8 cellular contexts compared by ENCODE assay signal in the genomic region with DNA sequence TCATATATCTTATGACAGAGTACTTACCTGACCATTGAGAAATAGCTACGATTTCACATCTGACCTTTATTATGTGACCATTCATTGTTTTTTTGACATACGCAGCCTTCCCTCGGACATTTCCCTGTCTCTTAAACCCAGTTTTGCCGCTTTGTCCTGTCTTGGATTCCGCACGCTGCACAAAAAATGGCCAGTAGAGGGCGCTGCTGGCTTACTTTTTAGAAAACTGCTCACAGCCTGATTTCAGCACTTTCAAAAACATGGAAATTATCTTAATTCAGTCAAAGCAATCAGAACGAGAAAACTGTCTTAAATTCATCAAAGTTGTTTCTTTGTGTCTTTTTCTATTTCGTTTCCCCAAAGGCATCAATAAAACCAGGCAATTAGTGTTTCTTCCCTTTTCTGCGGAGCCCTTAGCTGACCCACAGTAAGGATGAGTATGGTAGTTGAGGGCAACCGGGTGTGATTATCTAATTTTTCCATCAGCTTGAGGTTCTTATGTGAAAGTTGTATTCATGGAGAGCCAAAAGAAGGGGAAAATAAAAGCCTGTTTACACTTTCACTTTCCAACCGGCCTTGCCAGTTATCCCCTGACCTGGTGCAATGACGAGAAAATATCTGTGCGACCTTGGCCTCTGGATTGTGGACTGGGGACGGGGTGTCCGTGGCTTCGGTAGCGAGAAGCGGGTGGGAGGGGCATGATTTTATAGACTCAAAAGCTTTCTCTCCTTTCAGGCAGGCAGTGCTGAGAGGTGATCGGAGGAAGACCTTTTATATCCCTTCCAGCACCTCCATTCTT.
DNase-seq lines count a peak whose midpoint lies in the region; ATAC-seq and TF ChIP-seq lines count a peak whose summit lies in the region.

No MANE protein-coding gene starts in this region.

- H3K4me1 ChIP-seq in gastroesophageal sphincter = peaks cover 0 to 13% (median 0%) of the 10 kb centered on the region in 3 donors
- no peaks in the 10 kb centered on the region for H3K4me1 ChIP-seq in thyroid gland

- no peak overlapping the region for H3K4me3 Mint-ChIP-seq in CD4-positive, alpha-beta T cell
- H3K4me3 Mint-ChIP-seq in osteocyte (ENCODE audit: unreplicated experiment) = peak overlapping the region; percentile 46

- WGBS in gastroesophageal sphincter (ENCODE audit: low coverage in 1 of 2), 2 donors = 17 to 52% methylated on average over 14 to 20 of the region's 20 CpGs
- 39 to 41% methylated on average over 20 of the region's 20 CpGs for WGBS in thyroid gland, 2 donors

- H3K36me3 Mint-ChIP-seq in CD4-positive, alpha-beta T cell (ENCODE audit: low read depth) = no peaks in the 10 kb centered on the region
- H3K36me3 Mint-ChIP-seq in osteocyte (ENCODE audit: unreplicated experiment) = peaks cover 7% of the 10 kb centered on the region

- H3K4me3 ChIP-seq in gastroesophageal sphincter (peak overlapping the region; percentile 9 to 14), thyroid gland (replicated peaks in 1 of 3) (no peak overlapping the region)

- H3K27me3 Mint-ChIP-seq in CD4-positive, alpha-beta T cell = peaks cover 58% of the 10 kb centered on the region
- H3K27me3 Mint-ChIP-seq in osteocyte (ENCODE audit: unreplicated experiment) = no peaks in the 10 kb centered on the region

- no peaks in the 10 kb centered on the region for H3K9me3 Mint-ChIP-seq in CD4-positive, alpha-beta T cell
- no peaks in the 10 kb centered on the region for H3K9me3 Mint-ChIP-seq in osteocyte (ENCODE audit: unreplicated experiment)

- H3K27ac ChIP-seq in CD4-positive, alpha-beta T cell (ENCODE audit: low read depth, low read length) = no peak overlapping the region
- no peak overlapping the region for H3K27ac ChIP-seq in gastroesophageal sphincter
- H3K27ac ChIP-seq in thyroid gland = no peak overlapping the region

- no peaks in the 10 kb centered on the region for H3K4me1 Mint-ChIP-seq in CD4-positive, alpha-beta T cell (ENCODE audit: low read depth)
- H3K4me1 Mint-ChIP-seq in osteocyte (ENCODE audit: unreplicated experiment) = peaks cover 8% of the 10 kb centered on the region

- CTCF ChIA-PET in CD4-positive, alpha-beta T cell (lab: Charles Lee) = interaction anchor here (0.8 to 2.5 kb wide), 2 partner anchors 14 to 1111 kb away, joined by 3 to 17 read pairs; no protein-coding TSS in a partner anchor

- no peak for TF ChIP-seq EP300 in gastroesophageal sphincter (IDR thresholded peaks at IDR 0.05)

- H3K9me3 ChIP-seq in CD4-positive, alpha-beta T cell (ENCODE audit: control insufficient read depth, low read length) = no peaks in the 10 kb centered on the region
- H3K9me3 ChIP-seq in gastroesophageal sphincter (no peaks in the 10 kb centered on the region), thyroid gland (no peaks in the 10 kb centered on the region)

- peaks cover 9% of the 10 kb centered on the region for H3K27me3 ChIP-seq in CD4-positive, alpha-beta T cell (ENCODE audit: control insufficient read depth, insufficient read depth, low read length)
- H3K27me3 ChIP-seq in gastroesophageal sphincter = no peaks in the 10 kb centered on the region
- H3K27me3 ChIP-seq in thyroid gland = no peaks in the 10 kb centered on the region

- POLR2A ChIA-PET in CD4-positive, alpha-beta T cell (lab: Charles Lee) = no interaction called here

- no peak for ATAC-seq in CD4-positive, alpha-beta T cell (ENCODE audit: poor library complexity)
- ATAC-seq in GM19372 (IDR thresholded peaks at IDR 0.05; ENCODE audit: low read depth, unreplicated experiment) (peak; percentile 77), gastroesophageal sphincter (peak; percentile 38)

- H3K27ac Mint-ChIP-seq in CD4-positive, alpha-beta T cell = no peak overlapping the region
- no peak overlapping the region for H3K27ac Mint-ChIP-seq in osteocyte (ENCODE audit: unreplicated experiment)

- H3K36me3 ChIP-seq in gastroesophageal sphincter (no peaks in the 10 kb centered on the region), thyroid gland (no peaks in the 10 kb centered on the region)

- TF ChIP-seq CTCF in CD4-positive, alpha-beta T cell (IDR thresholded peaks at IDR 0.05) = peak; percentile 92
- TF ChIP-seq CTCF in gastroesophageal sphincter (IDR thresholded peaks at IDR 0.05) = peak; percentile 80 to 89 (median 86)
- peak; percentile 92 for TF ChIP-seq CTCF in osteocyte (IDR thresholded peaks at IDR 0.05)
- TF ChIP-seq CTCF in thyroid gland (IDR thresholded peaks at IDR 0.05) = peak; percentile 58 to 87 (median 82)

- TF ChIP-seq POLR2A in gastroesophageal sphincter (IDR thresholded peaks at IDR 0.05) (no peak), thyroid gland (IDR thresholded peaks at IDR 0.05) (no peak)

- peak; percentile 50 to 77 (median 66) for DNase-seq in CD4-positive, alpha-beta T cell
- DNase-seq in Kasumi-1 (lab: John Stamatoyannopoulos, UW) (peak; percentile 33 to 65), RPMI8226 (peak; percentile 84), osteocyte (ENCODE audit: extremely low spot score, unreplicated experiment) (peak; percentile 87), thyroid gland (peak; percentile 77 to 81)
- peak; percentile 44 to 71 (median 66) for DNase-seq in activated naive CD4-positive, alpha-beta T cell (lab: John Stamatoyannopoulos, UW)

- intact Hi-C loops in CD4-positive, alpha-beta T cell (cut with DNase I, micrococcal nuclease) = loop anchor here (1.0 to 2.0 kb wide), 7 partner anchors 1110 to 1919 kb away; no protein-coding TSS in a partner anchor
- intact Hi-C loops in thyroid gland (cut with DNase I) = no loop called here

Comparison
In these comparisons a context has a peak if more than half of its experiments do, and no peak if none do; other contexts are left out.
1. H3K4me3 ChIP-seq: peak in gastroesophageal sphincter (2 of 2); none in thyroid gland (0 of 3).
2. Peak in every context shown above with its lines, with median percentiles within 50 percentile points of each other: DNase-seq and CTCF ChIP-seq.